Comparison of ENCODE assay signal across 10 cellular contexts in the genomic region with DNA sequence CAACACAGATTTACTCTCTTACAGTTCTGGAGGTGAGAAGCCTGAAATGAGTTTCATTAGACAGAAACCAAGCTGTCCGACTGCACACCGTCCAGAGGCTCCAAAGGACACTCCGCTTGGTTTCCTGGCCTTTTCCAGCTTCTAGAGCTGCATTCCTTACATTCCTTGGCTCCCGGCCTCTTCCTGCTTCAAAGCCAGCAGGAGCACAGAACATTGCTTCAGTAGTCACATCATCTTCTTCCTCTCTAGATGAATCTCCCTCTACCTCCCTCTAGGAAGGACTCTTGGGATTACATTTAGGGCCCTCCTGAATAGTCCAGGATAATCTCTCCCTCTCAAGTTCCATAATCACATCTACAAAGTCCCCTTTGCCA.
DNase-seq lines count a peak whose midpoint lies in the region; ATAC-seq and TF ChIP-seq lines count a peak whose summit lies in the region.
"Had no signal": no experiment of that assay in that cellular context is flagged by ENCODE, and none has a peak within 500 bp of the region (broad histone marks: within the 10 kb centered on the region; RNA-seq: fewer than 3 reads in every experiment).

No MANE protein-coding gene starts in this region.

- no peak overlapping the region for H3K23ac ChIP-seq in trophoblast cell (ENCODE audit: low read length)

- no peak overlapping the region for H4K91ac ChIP-seq in trophoblast cell (ENCODE audit: low read depth, low read length)

- H3K4me1 ChIP-seq in GM23338 (ENCODE audit: insufficient read depth) (no peaks in the 10 kb centered on the region), SK-N-SH (ENCODE audit: control insufficient read depth in 1 of 2, insufficient read depth in 2 of 2, low read depth in 1 of 2, low read length in 1 of 2) (peaks cover 0 to 7% of the 10 kb centered on the region in 2 experiments; a peak in 1 of 4 replicates), trophoblast cell (ENCODE audit: control insufficient read depth in 1 of 2, insufficient read depth in 2 of 2, low read length in 2 of 2) (peaks cover 9 to 10% of the 10 kb centered on the region in 2 experiments)

- H3K4me3 Mint-ChIP-seq in GM23338 = no peak overlapping the region; the same call in 2 of the 3 replicates
- no peak overlapping the region for H3K4me3 Mint-ChIP-seq in activated naive CD4-positive, alpha-beta T cell treated with anti-CD3 and anti-CD28 coated beads, Interleukin-2, amount 10 ng/mL, durations not matched to agents 7 days and 5 days

- H3K9me3 ChIP-seq in SK-N-SH (no peaks in the 10 kb centered on the region), trophoblast cell (ENCODE audit: insufficient read depth, low read depth, low read length) (peaks cover 3% of the 10 kb centered on the region)

- H3K36me3 Mint-ChIP-seq in GM23338 (ENCODE audit: low read depth) = 0 out of 3 replicates have a peak, but pooled peaks cover 11% of the 10 kb centered on the region
- H3K36me3 Mint-ChIP-seq in activated naive CD4-positive, alpha-beta T cell treated with anti-CD3 and anti-CD28 coated beads, Interleukin-2, amount 10 ng/mL, durations not matched to agents 7 days and 5 days = no peaks in the 10 kb centered on the region

- no peaks in the 10 kb centered on the region for H3K79me2 ChIP-seq in GM23338 (replicated peaks; ENCODE audit: insufficient read depth)
- no peaks in the 10 kb centered on the region for H3K79me2 ChIP-seq in SK-N-SH (ENCODE audit: insufficient read depth)
- H3K79me2 ChIP-seq in trophoblast cell (ENCODE audit: control insufficient read depth, insufficient read depth, low read length, poor library complexity) = no peaks in the 10 kb centered on the region

- H2AFZ ChIP-seq in GM23338 (no peak overlapping the region), SK-N-SH (ENCODE audit: low read depth) (0 out of 2 replicates have a peak overlapping the region, but pooled peaks have one; percentile 49), trophoblast cell (ENCODE audit: insufficient read depth, low read length, poor library complexity) (no peak overlapping the region)

- no peak overlapping the region for H2BK120ac ChIP-seq in trophoblast cell (ENCODE audit: insufficient read depth, low read length, poor library complexity)

- H4K20me1 ChIP-seq in GM23338 (replicated peaks; ENCODE audit: insufficient read depth) (0 out of 2 replicates have a peak, but pooled peaks cover 4% of the 10 kb centered on the region), SK-N-SH (ENCODE audit: insufficient read depth) (no peaks in the 10 kb centered on the region)

- 34% methylated on average over 4 of the region's 4 CpGs for WGBS in SK-N-SH (ENCODE audit: low lambda C conversion rate)
- no CpG with 5 or more reads among the region's 4 CpGs for whole genome bisulfite sequencing in trophoblast cell (ENCODE audit: extremely low coverage, insufficient coverage, insufficient read length)

- no peak for TF ChIP-seq EP300 in SK-N-SH (IDR thresholded peaks at IDR 0.05; ENCODE audit: borderline replicate concordance in 1 of 2, low read depth in 1 of 2, low read length in 1 of 2)

- H3K27me3 ChIP-seq in GM23338 (ENCODE audit: insufficient read depth) = no peaks in the 10 kb centered on the region
- no peaks in the 10 kb centered on the region for H3K27me3 ChIP-seq in SK-N-SH (ENCODE audit: insufficient read depth)
- no peaks in the 10 kb centered on the region for H3K27me3 ChIP-seq in trophoblast cell (ENCODE audit: insufficient read depth, low read length)
- H3K27me3 ChIP-seq: heart left ventricle had no signal

- CTCF ChIA-PET in SK-N-SH (lab: Yijun Ruan, JAX) = no interaction called here
- CTCF ChIA-PET in activated naive CD4-positive, alpha-beta T cell treated with anti-CD3 and anti-CD28 coated beads, Interleukin-2, amount 10 ng/mL, durations not matched to agents 7 days and 5 days (lab: Charles Lee) = no interaction called here

- peaks cover 11% of the 10 kb centered on the region for H3K27me3 Mint-ChIP-seq in GM23338 (ENCODE audit: insufficient read depth, low read depth, poor library complexity)
- peaks cover 4% of the 10 kb centered on the region for H3K27me3 Mint-ChIP-seq in activated naive CD4-positive, alpha-beta T cell treated with anti-CD3 and anti-CD28 coated beads, Interleukin-2, amount 10 ng/mL, durations not matched to agents 7 days and 5 days

- H3K9me2 ChIP-seq in GM23338 (ENCODE audit: insufficient read depth) = 0 out of 2 replicates have a peak, but pooled peaks cover 6% of the 10 kb centered on the region
- H3K9me2 ChIP-seq in SK-N-SH = no peaks in the 10 kb centered on the region

- no peak overlapping the region for H3K4ac ChIP-seq in trophoblast cell (ENCODE audit: low read depth, low read length)

- no peak overlapping the region for H4K8ac ChIP-seq in trophoblast cell (ENCODE audit: low read depth, low read length)

- no peak overlapping the region for H4K12ac ChIP-seq in trophoblast cell (ENCODE audit: low read depth, low read length)

- no peak overlapping the region for H3K27ac Mint-ChIP-seq in GM23338
- H3K27ac Mint-ChIP-seq in activated naive CD4-positive, alpha-beta T cell treated with anti-CD3 and anti-CD28 coated beads, Interleukin-2, amount 10 ng/mL, durations not matched to agents 7 days and 5 days = no peak overlapping the region

- peak; percentile 92 for ATAC-seq in GM23338

- no peak overlapping the region for H2BK12ac ChIP-seq in trophoblast cell (ENCODE audit: low read length)

- no peaks in the 10 kb centered on the region for H3K79me1 ChIP-seq in trophoblast cell (ENCODE audit: low read length)

- TF ChIP-seq CTCF in GM23338 (conservative IDR thresholded peaks at IDR 0.05; ENCODE audit: low read depth in 2 of 2) = peak; percentile 26 to 51; a peak in 3 of 4 replicates
- TF ChIP-seq CTCF in SK-N-SH (IDR thresholded peaks at IDR 0.05) = peak; percentile 43

- H3F3A ChIP-seq in GM23338 (replicated peaks; ENCODE audit: low read depth) (no peaks in the 10 kb centered on the region), SK-N-SH (replicated peaks; ENCODE audit: insufficient read depth) (no peaks in the 10 kb centered on the region)

- H3K14ac ChIP-seq in trophoblast cell (ENCODE audit: low read length) = no peak overlapping the region

- H2AK5ac ChIP-seq in trophoblast cell (ENCODE audit: low read length) = no peak overlapping the region

- peak; percentile 89 for DNase-seq in GM23338 (ENCODE audit: low spot score)
- DNase-seq in SK-N-SH = no peak
- DNase-seq in foreskin melanocyte = peak; percentile 77
- peak; percentile 23 to 55 for DNase-seq in trophoblast cell
- DNase-seq in NCI-H1417 treated with DMSO at 0.1 percent for 48 hours (lab: John Stamatoyannopoulos, UW) = no peak
- no peak for DNase-seq in activated naive CD4-positive, alpha-beta T cell treated with anti-CD3 and anti-CD28 coated beads, Interleukin-2, amount 10 ng/mL, durations not matched to agents 7 days and 5 days
- DNase-seq in NCI-H1694 treated with DMSO at 0.1 percent for 48 hours (lab: John Stamatoyannopoulos, UW) = no peak
- no peak for DNase-seq in activated T-cell treated with anti-CD3 and anti-CD28 coated beads, Interleukin-2, amount 50 U/mL, for 48 hours
- DNase-seq: heart left ventricle, NCI-H510A treated with DMSO at 0.1 percent for 48 hours had no signal

- no peaks in the 10 kb centered on the region; the same call in 1 of the 2 replicates for H3K36me3 ChIP-seq in GM23338 (ENCODE audit: insufficient read depth)
- no peaks in the 10 kb centered on the region for H3K36me3 ChIP-seq in SK-N-SH (replicated peaks in 1 of 2; ENCODE audit: control insufficient read depth in 1 of 2, insufficient read depth in 2 of 2, low read length in 1 of 2)
- no peaks in the 10 kb centered on the region for H3K36me3 ChIP-seq in trophoblast cell (ENCODE audit: control insufficient read depth in 1 of 2, insufficient read depth in 2 of 2, low read length in 2 of 2)
- H3K36me3 ChIP-seq: heart left ventricle had no signal

- H3K4me3 ChIP-seq in GM23338 = no peak overlapping the region
- H3K4me3 ChIP-seq in SK-N-SH (ENCODE audit: low read depth in 2 of 2, low read length in 1 of 2) = no peak overlapping the region
- no peak overlapping the region for H3K4me3 ChIP-seq in trophoblast cell (ENCODE audit: low read depth, low read length)
- H3K4me3 ChIP-seq: heart left ventricle had no signal

- H3K9me3 Mint-ChIP-seq in GM23338 = peaks cover 19% of the 10 kb centered on the region; the same call in 2 of the 3 replicates
- peaks cover 2% of the 10 kb centered on the region for H3K9me3 Mint-ChIP-seq in activated naive CD4-positive, alpha-beta T cell treated with anti-CD3 and anti-CD28 coated beads, Interleukin-2, amount 10 ng/mL, durations not matched to agents 7 days and 5 days

- H3K9ac ChIP-seq in SK-N-SH (no peak overlapping the region), trophoblast cell (ENCODE audit: low read length) (no peak overlapping the region)

- no peak overlapping the region for H3K27ac ChIP-seq in GM23338 (ENCODE audit: low read depth)
- H3K27ac ChIP-seq in SK-N-SH (ENCODE audit: low read depth in 2 of 2, low read length in 1 of 2) = no peak overlapping the region
- peak overlapping the region; percentile 50 for H3K27ac ChIP-seq in trophoblast cell (ENCODE audit: low read depth, low read length)
- H3K27ac ChIP-seq: heart left ventricle had no signal

- no peak overlapping the region for H3K18ac ChIP-seq in trophoblast cell (ENCODE audit: low read length)

- H3K4me2 ChIP-seq in GM23338 (no peak overlapping the region), SK-N-SH (no peak overlapping the region), trophoblast cell (ENCODE audit: low read length) (peak overlapping the region; percentile 25)

- POLR2A ChIA-PET in SK-N-SH (lab: Yijun Ruan, JAX) = no interaction called here

- peaks cover 10% of the 10 kb centered on the region for H3K4me1 Mint-ChIP-seq in GM23338
- H3K4me1 Mint-ChIP-seq in activated naive CD4-positive, alpha-beta T cell treated with anti-CD3 and anti-CD28 coated beads, Interleukin-2, amount 10 ng/mL, durations not matched to agents 7 days and 5 days = no peaks in the 10 kb centered on the region

- TF ChIP-seq RAD21 in SK-N-SH (IDR thresholded peaks at IDR 0.05; ENCODE audit: low read length) = no peak

- H2BK5ac ChIP-seq in trophoblast cell (ENCODE audit: low read depth, low read length, poor library complexity) = peak overlapping the region; percentile 43

TF ChIP-seq in SK-N-SH, 30 proteins besides CTCF, POLR2A, EP300 and RAD21 (continues in another document):
- 0 out of 2 replicates have a peak, but pooled peaks have one; percentile 65 for TF ChIP-seq TEAD4 (IDR thresholded peaks at IDR 0.05; ENCODE audit: borderline replicate concordance, insufficient read depth)
- no peak for TF ChIP-seq SMC3 (IDR thresholded peaks at IDR 0.05; ENCODE audit: low read depth, low read length)
- TF ChIP-seq ELF1 (IDR thresholded peaks at IDR 0.05) = 0 out of 2 replicates have a peak, but pooled peaks have one; percentile 29
- TF ChIP-seq JUND (IDR thresholded peaks at IDR 0.05) = no peak
- TF ChIP-seq, protein P1, sequence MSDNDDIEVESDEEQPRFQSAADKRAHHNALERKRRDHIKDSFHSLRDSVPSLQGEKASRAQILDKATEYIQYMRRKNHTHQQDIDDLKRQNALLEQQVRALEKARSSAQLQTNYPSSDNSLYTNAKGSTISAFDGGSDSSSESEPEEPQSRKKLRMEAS (IDR thresholded peaks at IDR 0.05; ENCODE audit: low read depth) = no peak
- peak; percentile 65; the same call in 1 of the 2 replicates for TF ChIP-seq NFIC (IDR thresholded peaks at IDR 0.05; ENCODE audit: borderline replicate concordance)

Comparison
In these comparisons a context has a peak if more than half of its experiments do, and no peak if none do; other contexts are left out.
1. DNase-seq: peak in GM23338 (single experiment), foreskin melanocyte (single experiment) and trophoblast cell (2 of 2); none in SK-N-SH (single experiment), NCI-H1417 treated with DMSO at 0.1 percent for 48 hours (single experiment), activated naive CD4-positive, alpha-beta T cell treated with anti-CD3 and anti-CD28 coated beads, Interleukin-2, amount 10 ng/mL, durations not matched to agents 7 days and 5 days (single experiment), NCI-H1694 treated with DMSO at 0.1 percent for 48 hours (single experiment) and activated T-cell treated with anti-CD3 and anti-CD28 coated beads, Interleukin-2, amount 50 U/mL, for 48 hours (0 of 2).